ENCODE assay signal across 21 cellular contexts in genomic region chr7:2981103-2981480, GRCh38.
DNase-seq lines count a peak whose midpoint lies in the region; ATAC-seq and TF ChIP-seq lines count a peak whose summit lies in the region.
"Had no signal": no experiment of that assay in that cellular context is flagged by ENCODE, and none has a peak within 500 bp of the region (broad histone marks: within the 10 kb centered on the region; RNA-seq: fewer than 3 reads in every experiment).

No MANE protein-coding gene starts in this region.

- H3K9ac ChIP-seq in iPS-15b (ENCODE audit: low read depth, low read length) = peak overlapping the region; percentile 12

- no peaks in the 10 kb centered on the region for H3K27me3 Mint-ChIP-seq in activated naive CD4-positive, alpha-beta T cell treated with anti-CD3 and anti-CD28 coated beads for 36 hours (ENCODE audit: low read depth)
- H3K27me3 Mint-ChIP-seq in T-cell (no peaks in the 10 kb centered on the region), chondrocyte (ENCODE audit: low read depth) (peaks cover 17% of the 10 kb centered on the region)
- H3K27me3 Mint-ChIP-seq in stimulated activated memory B cell treated with anti-CD40 and anti-IgM and Interleukin-4, amounts not matched to agents 10 μg/mL and 1 μg/mL and 100 μg/mL, for 72 hours = no peaks in the 10 kb centered on the region

- TF ChIP-seq CTCF in chondrocyte (IDR thresholded peaks at IDR 0.05) = no peak

- CTCF ChIA-PET in activated naive CD4-positive, alpha-beta T cell treated with anti-CD3 and anti-CD28 coated beads for 36 hours (lab: Charles Lee) = no interaction called here
- CTCF ChIA-PET in T-cell (lab: Charles Lee) = no interaction called here

- POLR2A ChIA-PET in T-cell (lab: Charles Lee) = no interaction called here

- peak overlapping the region; percentile 69 for H3K4me3 Mint-ChIP-seq in activated naive CD4-positive, alpha-beta T cell treated with anti-CD3 and anti-CD28 coated beads for 36 hours
- H3K4me3 Mint-ChIP-seq in T-cell = peak overlapping the region in 2 of 3 donors; percentile 5 to 86
- H3K4me3 Mint-ChIP-seq in stimulated activated memory B cell treated with anti-CD40 and anti-IgM and Interleukin-4, amounts not matched to agents 10 μg/mL and 1 μg/mL and 100 μg/mL, for 72 hours = peak overlapping the region; percentile 83
- no peak overlapping the region for H3K4me3 Mint-ChIP-seq in chondrocyte (ENCODE audit: unreplicated experiment)

- H3K4me1 ChIP-seq in iPS-15b (ENCODE audit: control insufficient read depth, insufficient read depth, low read length) = peaks cover 13% of the 10 kb centered on the region
- H3K4me1 ChIP-seq: foreskin keratinocyte, tibial artery had no signal

- H3K4me3 ChIP-seq in iPS-15b (ENCODE audit: low read depth, low read length) = no peak overlapping the region
- H3K4me3 ChIP-seq: MG63, pancreas, tibial artery had no signal

- ATAC-seq in T-cell (replicated peaks in 1 of 4) = no peak
- ATAC-seq in stimulated activated memory B cell treated with anti-CD40 and anti-IgM and Interleukin-4, amounts not matched to agents 10 μg/mL and 1 μg/mL and 100 μg/mL, for 72 hours = no peak
- ATAC-seq: foreskin keratinocyte had no signal

- H3K36me3 Mint-ChIP-seq in activated naive CD4-positive, alpha-beta T cell treated with anti-CD3 and anti-CD28 coated beads for 36 hours (ENCODE audit: low read depth) = peaks cover 14% of the 10 kb centered on the region
- H3K36me3 Mint-ChIP-seq in T-cell (peaks cover 15% of the 10 kb centered on the region), chondrocyte (ENCODE audit: low read depth) (no peaks in the 10 kb centered on the region)
- peaks cover 56% of the 10 kb centered on the region for H3K36me3 Mint-ChIP-seq in stimulated activated memory B cell treated with anti-CD40 and anti-IgM and Interleukin-4, amounts not matched to agents 10 μg/mL and 1 μg/mL and 100 μg/mL, for 72 hours

- no peaks in the 10 kb centered on the region for H3K9me3 ChIP-seq in iPS-15b (ENCODE audit: control insufficient read depth, insufficient read depth, low read length)
- H3K9me3 ChIP-seq: MG63, pancreas, tibial artery had no signal

- no peaks in the 10 kb centered on the region for H3K9me3 Mint-ChIP-seq in activated naive CD4-positive, alpha-beta T cell treated with anti-CD3 and anti-CD28 coated beads for 36 hours
- H3K9me3 Mint-ChIP-seq in T-cell (no peaks in the 10 kb centered on the region), chondrocyte (ENCODE audit: low read depth) (no peaks in the 10 kb centered on the region)
- peaks cover 2% of the 10 kb centered on the region for H3K9me3 Mint-ChIP-seq in stimulated activated memory B cell treated with anti-CD40 and anti-IgM and Interleukin-4, amounts not matched to agents 10 μg/mL and 1 μg/mL and 100 μg/mL, for 72 hours

- H3K36me3 ChIP-seq in iPS-15b (ENCODE audit: control insufficient read depth, insufficient read depth, low read length) = no peaks in the 10 kb centered on the region
- H3K36me3 ChIP-seq: MG63, pancreas, tibial artery had no signal

- DNase-seq in activated naive CD4-positive, alpha-beta T cell treated with anti-CD3 and anti-CD28 coated beads for 36 hours = no peak
- no peak for DNase-seq in activated naive CD4-positive, alpha-beta T cell (lab: John Stamatoyannopoulos, UW)
- DNase-seq in T-cell (no peak), MV-4-11 (lab: John Stamatoyannopoulos, UW) (no peak), chondrocyte (ENCODE audit: low spot score) (no peak)
- DNase-seq in effector CD4-positive, alpha-beta T cell = no peak
- DNase-seq: activated CD4-positive, alpha-beta T cell treated with anti-CD3 and anti-CD28 coated beads, Interleukin-2, amount 50 U/mL, for 48 hours; amniotic stem cell; DMS153; foreskin keratinocyte; GF-D8; GOT3; hippocampal formation; islet precursor cell; MG63; NCI-H1436 treated with DMSO at 0.1 percent for 48 hours; NCI-H526 had no signal

- H3K27ac Mint-ChIP-seq in activated naive CD4-positive, alpha-beta T cell treated with anti-CD3 and anti-CD28 coated beads for 36 hours = peak overlapping the region; percentile 74
- peak overlapping the region; percentile 61 to 83 for H3K27ac Mint-ChIP-seq in T-cell
- peak overlapping the region; percentile 93 for H3K27ac Mint-ChIP-seq in stimulated activated memory B cell treated with anti-CD40 and anti-IgM and Interleukin-4, amounts not matched to agents 10 μg/mL and 1 μg/mL and 100 μg/mL, for 72 hours
- H3K27ac Mint-ChIP-seq in chondrocyte (ENCODE audit: unreplicated experiment) = no peak overlapping the region

- H3K27me3 ChIP-seq in iPS-15b (ENCODE audit: control insufficient read depth, insufficient read depth, low read length) = no peaks in the 10 kb centered on the region
- H3K27me3 ChIP-seq: foreskin keratinocyte, MG63 had no signal

- H3K4me1 Mint-ChIP-seq in activated naive CD4-positive, alpha-beta T cell treated with anti-CD3 and anti-CD28 coated beads for 36 hours (ENCODE audit: low read depth) = peaks cover 82% of the 10 kb centered on the region
- H3K4me1 Mint-ChIP-seq in T-cell (peaks cover 81 to 88% (median 84%) of the 10 kb centered on the region in 3 donors), chondrocyte (ENCODE audit: low read depth) (no peaks in the 10 kb centered on the region)
- peaks cover 94% of the 10 kb centered on the region for H3K4me1 Mint-ChIP-seq in stimulated activated memory B cell treated with anti-CD40 and anti-IgM and Interleukin-4, amounts not matched to agents 10 μg/mL and 1 μg/mL and 100 μg/mL, for 72 hours

- intact Hi-C loops in activated naive CD4-positive, alpha-beta T cell treated with anti-CD3 and anti-CD28 coated beads for 36 hours (cut with micrococcal nuclease) = no loop called here
